ENCODE assay signal across 9 cellular contexts in the genomic region with DNA sequence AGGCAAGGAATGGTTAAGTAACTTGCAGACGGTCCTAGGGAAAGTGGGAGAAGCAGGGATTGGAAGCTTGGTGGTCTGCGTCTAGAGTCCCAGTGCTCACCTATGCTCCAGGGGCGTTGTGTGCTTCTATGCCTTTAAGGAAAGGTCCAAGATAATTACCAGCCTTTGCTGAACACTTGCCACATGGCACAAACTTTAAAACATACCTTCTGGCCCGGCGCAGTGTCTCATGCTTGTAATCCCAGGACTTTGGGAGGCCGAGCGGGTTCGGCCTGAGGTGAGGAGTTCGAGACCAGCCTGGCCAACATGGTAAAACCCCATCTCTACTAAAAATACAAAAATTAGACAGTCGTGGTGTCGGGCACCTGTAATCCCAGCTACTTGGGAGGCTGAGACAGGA. TPM values are rescaled to one million over a fixed set of nuclear protein-coding genes. Genes with fewer than 3 reads are reported as not detected.
DNase-seq lines count a peak whose midpoint lies in the region; ATAC-seq, FAIRE-seq and TF ChIP-seq lines count a peak whose summit lies in the region.
"Had no signal": no experiment of that assay in that cellular context is flagged by ENCODE, and none has a peak within 500 bp of the region (broad histone marks: within the 10 kb centered on the region; RNA-seq: fewer than 3 reads in every experiment).

No MANE protein-coding gene starts in this region.

- H2AFZ ChIP-seq in GM23248 (no peak overlapping the region), astrocyte (ENCODE audit: low read depth, low read length) (no peak overlapping the region)

- no peaks in the 10 kb centered on the region for H3K9me2 ChIP-seq in GM23248 (ENCODE audit: insufficient read depth)

- H3K9me3 ChIP-seq in A549 (no peaks in the 10 kb centered on the region), GM23248 (ENCODE audit: low read depth) (no peaks in the 10 kb centered on the region), astrocyte (ENCODE audit: insufficient read depth, low read depth, low read length) (no peaks in the 10 kb centered on the region)

- FAIRE-seq in A549 (lab: Jason Lieb, UNC): no peak
- FAIRE-seq in astrocyte (lab: Jason Lieb, UNC): no peak

- in situ Hi-C loops in GM23248 (cut with MboI): no loop called here

- TF ChIP-seq CTCF in A549 (IDR thresholded peaks at IDR 0.05) (no peak), astrocyte (IDR thresholded peaks at IDR 0.05; ENCODE audit: insufficient read depth, low read depth, low read length) (no peak), nephron (IDR thresholded peaks at IDR 0.05; ENCODE audit: unreplicated experiment in 3 of 3) (no peak), foreskin fibroblast (IDR thresholded peaks at IDR 0.05; ENCODE audit: low read depth, low read length) (no peak), endothelial cell (IDR thresholded peaks at IDR 0.05; ENCODE audit: unreplicated experiment) (no peak)

- H3K27ac ChIP-seq in A549 (no peak overlapping the region), GM23248 (peak overlapping the region; percentile 97; the same call in 1 of the 2 replicates), astrocyte (ENCODE audit: low read depth, low read length) (no peak overlapping the region)

- TF ChIP-seq EP300 in A549 (IDR thresholded peaks at IDR 0.05): no peak

- H3K27me3 Mint-ChIP-seq in astrocyte (ENCODE audit: low read depth, unreplicated experiment) (no peaks in the 10 kb centered on the region), nephron (ENCODE audit: low read depth) (no peaks in the 10 kb centered on the region), endothelial cell (ENCODE audit: unreplicated experiment) (peaks cover 18% of the 10 kb centered on the region)

- H3K36me3 ChIP-seq in GM23248 (ENCODE audit: low read depth) (no peaks in the 10 kb centered on the region), astrocyte (ENCODE audit: insufficient read depth, low read length) (peaks cover 2% of the 10 kb centered on the region)

- H3K36me3 Mint-ChIP-seq in astrocyte (ENCODE audit: low read depth, unreplicated experiment) (peaks cover 10% of the 10 kb centered on the region), nephron (ENCODE audit: low read depth) (peaks cover 46% of the 10 kb centered on the region), endothelial cell (ENCODE audit: low read depth, unreplicated experiment) (peaks cover 6% of the 10 kb centered on the region)

- 0 out of 2 replicates have a peak overlapping the region, but pooled peaks have one; percentile 93 for H3K9ac ChIP-seq in GM23248
- peak overlapping the region; percentile 96 for H3K9ac ChIP-seq in astrocyte (ENCODE audit: low read length)

- DNase-seq in A549 (ENCODE audit: low read depth in 1 of 2, low spot score in 1 of 2) (no peak), GM23248 (no peak), astrocyte (ENCODE audit: low read depth) (no peak), inferior parietal cortex (ENCODE audit: extremely low spot score) (no peak), kidney tubule cell (ENCODE audit: low spot score) (no peak), foreskin fibroblast (no peak), endothelial cell (ENCODE audit: low spot score) (no peak)
- DNase-seq: nucleus accumbens had no signal

- POLR2A ChIA-PET in A549 (lab: Yijun Ruan, JAX): no interaction called here

- no peak for ATAC-seq in A549

- H3K4me2 ChIP-seq in A549 (peak overlapping the region; percentile 96), GM23248 (ENCODE audit: unreplicated experiment) (peak overlapping the region; percentile 85), astrocyte (ENCODE audit: low read length) (peak overlapping the region; percentile 99)

- H3K4me3 ChIP-seq in A549 (no peak overlapping the region), GM23248 (peak overlapping the region; percentile 84; the same call in 1 of the 2 replicates), astrocyte (ENCODE audit: insufficient read depth, low read depth, low read length) (no peak overlapping the region), foreskin fibroblast (ENCODE audit: low read depth in 1 of 2, low read length in 2 of 2) (no peak overlapping the region)

- WGBS in A549 (ENCODE audit: missing lambda C conversion rate): 92% methylated on average over 11 of the region's 11 CpGs
- 84 to 87% methylated on average over 11 of the region's 11 CpGs for WGBS in GM23248 (ENCODE audit: low coverage in 1 of 2, low lambda C conversion rate in 2 of 2, missing lambda C conversion rate in 2 of 2), 2 experiments

- TF ChIP-seq RAD21 in A549 (conservative IDR thresholded peaks at IDR 0.05 in 1 of 2, IDR thresholded peaks at IDR 0.05 in 1 of 2): no peak

- peaks cover 47% of the 10 kb centered on the region for H3F3A ChIP-seq in GM23248 (ENCODE audit: insufficient read depth)

- peaks cover 37% of the 10 kb centered on the region for H3K4me1 ChIP-seq in A549
- H3K4me1 ChIP-seq in GM23248 (ENCODE audit: insufficient read depth): peaks cover 47% of the 10 kb centered on the region
- H3K4me1 ChIP-seq in astrocyte (ENCODE audit: insufficient read depth, low read length): peaks cover 45% of the 10 kb centered on the region

- H3K79me2 ChIP-seq in GM23248 (ENCODE audit: insufficient read depth): peaks cover 66% of the 10 kb centered on the region
- H3K79me2 ChIP-seq in astrocyte (ENCODE audit: insufficient read depth, low read length): peaks cover 62% of the 10 kb centered on the region

- H3K27ac Mint-ChIP-seq in astrocyte (ENCODE audit: unreplicated experiment) (peak overlapping the region; percentile 14), nephron (peak overlapping the region; percentile 84 to 100 (median 100)), endothelial cell (ENCODE audit: unreplicated experiment) (no peak overlapping the region)

- CTCF ChIA-PET in A549 (lab: Yijun Ruan, JAX): interaction anchor here (0.6 to 1.5 kb wide), 3 partner anchors 9 to 478 kb away, joined by 3 read pairs; a partner anchor contains a TSS

- H3K27me3 ChIP-seq in GM23248 (replicated peaks; ENCODE audit: insufficient read depth) (no peaks in the 10 kb centered on the region), astrocyte (ENCODE audit: insufficient read depth, low read length) (no peaks in the 10 kb centered on the region)

- H3K4me1 Mint-ChIP-seq in astrocyte (ENCODE audit: low read depth, unreplicated experiment): peaks cover 40% of the 10 kb centered on the region
- peaks cover 67% of the 10 kb centered on the region for H3K4me1 Mint-ChIP-seq in nephron
- peaks cover 41% of the 10 kb centered on the region for H3K4me1 Mint-ChIP-seq in endothelial cell (ENCODE audit: unreplicated experiment)

- H3K4me3 Mint-ChIP-seq in astrocyte (ENCODE audit: unreplicated experiment): peak overlapping the region; percentile 96
- H3K4me3 Mint-ChIP-seq in nephron: peak overlapping the region; percentile 96 to 100 (median 97)
- H3K4me3 Mint-ChIP-seq in endothelial cell (ENCODE audit: unreplicated experiment): no peak overlapping the region

- no peaks in the 10 kb centered on the region for H3K9me3 Mint-ChIP-seq in astrocyte (ENCODE audit: unreplicated experiment)
- no peaks in the 10 kb centered on the region for H3K9me3 Mint-ChIP-seq in nephron
- no peaks in the 10 kb centered on the region for H3K9me3 Mint-ChIP-seq in endothelial cell (ENCODE audit: unreplicated experiment)

- H4K20me1 ChIP-seq in GM23248 (ENCODE audit: insufficient read depth) (no peaks in the 10 kb centered on the region), astrocyte (ENCODE audit: insufficient read depth, low read length) (peaks cover 59% of the 10 kb centered on the region)

- no peak for TF ChIP-seq POLR2A in A549 (IDR thresholded peaks at IDR 0.05; ENCODE audit: low read length)

TF ChIP-seq in A549, 52 proteins besides CTCF, POLR2A, EP300 and RAD21 (continues in another document):
- TF ChIP-seq JUNB (IDR thresholded peaks at IDR 0.05): no peak

RNA-seq across cellular contexts. Expression of a gene that starts 2.3 kb away (rescaled TPM):
- 31.8 and 42.0 TPM in 2 replicates for polyA plus RNA-seq in A549 (2011; rRNA removed)
- polyA plus RNA-seq in A549 (2012; cell fraction: cytosol; rRNA removed): 23.8 and 30.2 TPM in 2 replicates
- polyA plus RNA-seq in A549 (2012; cell fraction: nucleus; rRNA removed): 27.7 and 37.2 TPM in 2 replicates
- polyA plus RNA-seq in A549 (2017; fragmentation: RNase III; extraction: RNeasy Plus Mini Kit Qiagen cat#74134 plus additional on column Dnase treatment): 29.8 to 31.5 TPM (median 31.0 TPM) in 3 replicates
- polyA minus RNA-seq in A549 (2011; rRNA and poly(A)+ RNA removed): 33.8 and 34.7 TPM in 2 replicates
- 32.8 and 35.5 TPM in 2 replicates for total RNA-seq in GM23248 (2014; rRNA removed; shearing (Covaris generic))
- 45.9 and 46.3 TPM in 2 replicates for polyA plus RNA-seq in GM23248 (2016; fragmentation: Nextera tagmentation; extraction: Ambion mirVana)
- 57.1 and 60.3 TPM in 2 replicates for total RNA-seq in astrocyte
- 50.0 TPM for total RNA-seq in endothelial cell (ENCODE audit: unreplicated experiment)

RNA-seq across cellular contexts. Expression of a gene that starts 28.1 kb away (rescaled TPM):
- not detected in 2 replicates for polyA plus RNA-seq in A549 (2011; rRNA removed)
- not detected in 2 replicates for polyA plus RNA-seq in A549 (2012; cell fraction: cytosol; rRNA removed)
- polyA plus RNA-seq in A549 (2012; cell fraction: nucleus; rRNA removed): not detected in 2 replicates
- polyA plus RNA-seq in A549 (2017; fragmentation: RNase III; extraction: RNeasy Plus Mini Kit Qiagen cat#74134 plus additional on column Dnase treatment): not detected in 3 replicates
- 0.87 and 1.3 TPM in 2 replicates for polyA minus RNA-seq in A549 (2011; rRNA and poly(A)+ RNA removed)
- total RNA-seq in GM23248 (2014; rRNA removed; shearing (Covaris generic)): not detected in 2 replicates
- polyA plus RNA-seq in GM23248 (2016; fragmentation: Nextera tagmentation; extraction: Ambion mirVana): 0.62 TPM in 1 of 2 replicates, not detected in the other
- 0.48 and 0.50 TPM in 2 replicates for total RNA-seq in astrocyte
- total RNA-seq in endothelial cell (ENCODE audit: unreplicated experiment): 0.82 TPM

RNA-seq across cellular contexts. Expression of a gene that starts 36.9 kb away (rescaled TPM):
- polyA plus RNA-seq in A549 (2011; rRNA removed): 30.8 and 39.4 TPM in 2 replicates
- 53.4 and 74.7 TPM in 2 replicates for polyA plus RNA-seq in A549 (2012; cell fraction: cytosol; rRNA removed)
- 60.2 and 68.1 TPM in 2 replicates for polyA plus RNA-seq in A549 (2012; cell fraction: nucleus; rRNA removed)
- polyA plus RNA-seq in A549 (2017; fragmentation: RNase III; extraction: RNeasy Plus Mini Kit Qiagen cat#74134 plus additional on column Dnase treatment): 47.6 to 54.0 TPM (median 51.8 TPM) in 3 replicates
- polyA minus RNA-seq in A549 (2011; rRNA and poly(A)+ RNA removed): 40.5 and 42.5 TPM in 2 replicates
- total RNA-seq in GM23248 (2014; rRNA removed; shearing (Covaris generic)): 314 and 378 TPM in 2 replicates
- 907 and 950 TPM in 2 replicates for polyA plus RNA-seq in GM23248 (2016; fragmentation: Nextera tagmentation; extraction: Ambion mirVana)
- total RNA-seq in astrocyte: 181 and 198 TPM in 2 replicates
- total RNA-seq in endothelial cell (ENCODE audit: unreplicated experiment): 125 TPM

RNA-seq across cellular contexts. Expression of a gene that starts 58.6 kb away (rescaled TPM):
- 0.14 and 0.20 TPM in 2 replicates for polyA plus RNA-seq in A549 (2011; rRNA removed)
- 0.08 and 0.23 TPM in 2 replicates for polyA plus RNA-seq in A549 (2012; cell fraction: cytosol; rRNA removed)
- polyA plus RNA-seq in A549 (2012; cell fraction: nucleus; rRNA removed): 0.25 and 0.95 TPM in 2 replicates
- polyA plus RNA-seq in A549 (2017; fragmentation: RNase III; extraction: RNeasy Plus Mini Kit Qiagen cat#74134 plus additional on column Dnase treatment): 0.21 to 0.42 TPM (median 0.38 TPM) in 3 replicates
- polyA minus RNA-seq in A549 (2011; rRNA and poly(A)+ RNA removed): 1.1 TPM in 1 of 2 replicates, not detected in the other
- 2.8 and 4.8 TPM in 2 replicates for total RNA-seq in GM23248 (2014; rRNA removed; shearing (Covaris generic))
- polyA plus RNA-seq in GM23248 (2016; fragmentation: Nextera tagmentation; extraction: Ambion mirVana): 5.0 and 5.1 TPM in 2 replicates
- total RNA-seq in astrocyte: 1.2 and 2.2 TPM in 2 replicates
- total RNA-seq in endothelial cell (ENCODE audit: unreplicated experiment): 0.69 TPM
